ENCODE assay signal across 18 cellular contexts in genomic region chrX:78455901-78456300, GRCh38.
DNase-seq lines count a peak whose midpoint lies in the region; FAIRE-seq and TF ChIP-seq lines count a peak whose summit lies in the region.
"Had no signal": no experiment of that assay in that cellular context is flagged by ENCODE, and none has a peak within 500 bp of the region (broad histone marks: within the 10 kb centered on the region; RNA-seq: fewer than 3 reads in every experiment).

No MANE protein-coding gene starts in this region.

- DNase-seq in GM04504 (ENCODE audit: low read depth) (peak; percentile 0), RCC 7860 (ENCODE audit: low spot score) (peak; percentile 16), fibroblast of gingiva (ENCODE audit: low read depth) (peak; percentile 23), stromal cell of bone marrow (ENCODE audit: low read depth) (peak; percentile 47), A673 (ENCODE audit: low spot score) (no peak), NCI-H748 (lab: John Stamatoyannopoulos, UW; ENCODE audit: unreplicated experiment) (no peak), DMS79 (lab: John Stamatoyannopoulos, UW) (no peak)
- DNase-seq: activated T-cell treated with anti-CD3 and anti-CD28 coated beads, Interleukin-2, amount 50 U/mL, for 1 hour; DMS79 treated with DMSO at 0.1 percent for 48 hours; hypothalamus; NCI-H1436; NCI-H2107; NCI-H510A; small intestine; stimulated activated naive B cell treated with anti-CD40 and anti-IgM and Interleukin-4, amounts not matched to agents 10 μg/mL and 1 μg/mL and 100 μg/mL, for 72 hours; T1000; testis had no signal

- CTCF ChIA-PET in A673 (lab: Charles Lee), result no interaction called here

- H3K4me3 ChIP-seq in A673 (ENCODE audit: low read depth, low read length, poor library complexity, severe bottlenecking), result no peak overlapping the region
- H3K4me3 ChIP-seq: testis had no signal

- FAIRE-seq in RCC 7860 (lab: Jason Lieb, UNC), result no peak
- FAIRE-seq: islet of Langerhans, small intestine had no signal

- POLR2A ChIA-PET in A673 (lab: Charles Lee; ENCODE audit: low non-redundant PET), result no interaction called here

- BruUV-seq in A673 (replicated peaks; lab: Mats Ljungman, UMichigan), result no TSS peak

- H3K27me3 ChIP-seq in A673 (replicated peaks; ENCODE audit: insufficient read depth, low read depth, low read length, poor library complexity), result no peaks in the 10 kb centered on the region
- H3K27me3 ChIP-seq: testis had no signal

- no peak overlapping the region for H3K27ac ChIP-seq in A673 (ENCODE audit: low read depth, low read length, poor library complexity, severe bottlenecking)
- H3K27ac ChIP-seq: testis had no signal

- intact Hi-C loops in A673 (cut with micrococcal nuclease; ENCODE audit: unreplicated experiment), result no loop called here

- peaks cover 8% of the 10 kb centered on the region for H3K9me3 ChIP-seq in A673 (ENCODE audit: low read depth, low read length, poor library complexity, severe bottlenecking)
- H3K9me3 ChIP-seq: testis had no signal

- H3K4me1 ChIP-seq in A673 (ENCODE audit: insufficient read depth, low read length, poor library complexity, severe bottlenecking), result no peaks in the 10 kb centered on the region
- H3K4me1 ChIP-seq: testis had no signal

- TF ChIP-seq CTCF in A673 (conservative IDR thresholded peaks at IDR 0.05; ENCODE audit: low read depth, low read length), result no peak

- no peaks in the 10 kb centered on the region for H3K36me3 ChIP-seq in A673 (ENCODE audit: insufficient read depth, low read length, poor library complexity, severe bottlenecking)

Comparison
In these comparisons a context has a peak if more than half of its experiments do, and no peak if none do; other contexts are left out.
1. DNase-seq: peak in GM04504 (single experiment), RCC 7860 (single experiment), fibroblast of gingiva (single experiment) and stromal cell of bone marrow (single experiment); none in A673 (single experiment), NCI-H748 (single experiment) and DMS79 (single experiment).